In the genomic region with DNA sequence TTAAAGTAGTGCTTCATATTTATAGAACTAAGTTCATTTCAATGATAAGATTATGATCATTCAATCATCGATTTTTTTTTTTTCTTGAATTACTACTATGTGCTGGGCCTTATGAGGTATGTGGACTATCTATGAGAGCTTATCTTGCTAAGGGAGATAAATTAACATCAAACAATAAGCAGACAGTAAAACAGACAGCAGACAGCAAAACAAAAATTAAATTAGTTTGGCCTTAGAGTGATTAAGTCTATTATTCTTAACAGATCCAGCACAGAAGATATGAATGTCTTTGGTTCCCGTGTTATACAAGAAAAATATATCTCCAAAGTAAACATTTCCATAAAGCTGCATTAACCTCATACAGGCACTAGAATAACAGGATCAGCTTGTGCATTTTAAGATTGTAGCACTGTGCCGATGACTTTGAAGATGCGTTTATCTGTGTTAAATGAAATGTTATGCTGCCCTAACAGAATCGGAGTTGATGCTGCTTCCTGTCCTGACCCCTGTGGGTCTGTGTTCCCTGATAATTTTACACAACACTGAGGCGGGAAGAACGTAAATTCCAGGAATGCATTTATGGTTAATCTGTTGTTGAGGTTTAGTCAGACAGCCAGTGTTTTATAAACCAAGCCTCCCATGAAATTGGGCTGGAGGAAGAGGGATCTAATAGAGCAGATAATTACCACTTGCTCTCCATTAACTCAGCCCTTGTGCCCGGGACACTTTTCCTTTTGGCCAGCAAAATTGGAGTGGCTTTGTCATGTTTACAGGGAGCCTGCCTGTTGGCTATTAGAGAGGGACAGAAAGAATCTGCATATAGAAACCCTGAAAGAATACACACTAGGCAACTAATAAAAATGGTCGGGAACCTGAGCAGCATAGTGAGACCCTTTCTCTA, we compare ENCODE assay signal across 1 cellular context.
TF ChIP-seq lines count a peak whose summit lies in the region.

No MANE protein-coding gene starts in this region.

TF ChIP-seq in GM23338, 12 proteins besides CTCF, POLR2A, EP300 and RAD21 (continued from another document):
- TF ChIP-seq, protein P1, sequence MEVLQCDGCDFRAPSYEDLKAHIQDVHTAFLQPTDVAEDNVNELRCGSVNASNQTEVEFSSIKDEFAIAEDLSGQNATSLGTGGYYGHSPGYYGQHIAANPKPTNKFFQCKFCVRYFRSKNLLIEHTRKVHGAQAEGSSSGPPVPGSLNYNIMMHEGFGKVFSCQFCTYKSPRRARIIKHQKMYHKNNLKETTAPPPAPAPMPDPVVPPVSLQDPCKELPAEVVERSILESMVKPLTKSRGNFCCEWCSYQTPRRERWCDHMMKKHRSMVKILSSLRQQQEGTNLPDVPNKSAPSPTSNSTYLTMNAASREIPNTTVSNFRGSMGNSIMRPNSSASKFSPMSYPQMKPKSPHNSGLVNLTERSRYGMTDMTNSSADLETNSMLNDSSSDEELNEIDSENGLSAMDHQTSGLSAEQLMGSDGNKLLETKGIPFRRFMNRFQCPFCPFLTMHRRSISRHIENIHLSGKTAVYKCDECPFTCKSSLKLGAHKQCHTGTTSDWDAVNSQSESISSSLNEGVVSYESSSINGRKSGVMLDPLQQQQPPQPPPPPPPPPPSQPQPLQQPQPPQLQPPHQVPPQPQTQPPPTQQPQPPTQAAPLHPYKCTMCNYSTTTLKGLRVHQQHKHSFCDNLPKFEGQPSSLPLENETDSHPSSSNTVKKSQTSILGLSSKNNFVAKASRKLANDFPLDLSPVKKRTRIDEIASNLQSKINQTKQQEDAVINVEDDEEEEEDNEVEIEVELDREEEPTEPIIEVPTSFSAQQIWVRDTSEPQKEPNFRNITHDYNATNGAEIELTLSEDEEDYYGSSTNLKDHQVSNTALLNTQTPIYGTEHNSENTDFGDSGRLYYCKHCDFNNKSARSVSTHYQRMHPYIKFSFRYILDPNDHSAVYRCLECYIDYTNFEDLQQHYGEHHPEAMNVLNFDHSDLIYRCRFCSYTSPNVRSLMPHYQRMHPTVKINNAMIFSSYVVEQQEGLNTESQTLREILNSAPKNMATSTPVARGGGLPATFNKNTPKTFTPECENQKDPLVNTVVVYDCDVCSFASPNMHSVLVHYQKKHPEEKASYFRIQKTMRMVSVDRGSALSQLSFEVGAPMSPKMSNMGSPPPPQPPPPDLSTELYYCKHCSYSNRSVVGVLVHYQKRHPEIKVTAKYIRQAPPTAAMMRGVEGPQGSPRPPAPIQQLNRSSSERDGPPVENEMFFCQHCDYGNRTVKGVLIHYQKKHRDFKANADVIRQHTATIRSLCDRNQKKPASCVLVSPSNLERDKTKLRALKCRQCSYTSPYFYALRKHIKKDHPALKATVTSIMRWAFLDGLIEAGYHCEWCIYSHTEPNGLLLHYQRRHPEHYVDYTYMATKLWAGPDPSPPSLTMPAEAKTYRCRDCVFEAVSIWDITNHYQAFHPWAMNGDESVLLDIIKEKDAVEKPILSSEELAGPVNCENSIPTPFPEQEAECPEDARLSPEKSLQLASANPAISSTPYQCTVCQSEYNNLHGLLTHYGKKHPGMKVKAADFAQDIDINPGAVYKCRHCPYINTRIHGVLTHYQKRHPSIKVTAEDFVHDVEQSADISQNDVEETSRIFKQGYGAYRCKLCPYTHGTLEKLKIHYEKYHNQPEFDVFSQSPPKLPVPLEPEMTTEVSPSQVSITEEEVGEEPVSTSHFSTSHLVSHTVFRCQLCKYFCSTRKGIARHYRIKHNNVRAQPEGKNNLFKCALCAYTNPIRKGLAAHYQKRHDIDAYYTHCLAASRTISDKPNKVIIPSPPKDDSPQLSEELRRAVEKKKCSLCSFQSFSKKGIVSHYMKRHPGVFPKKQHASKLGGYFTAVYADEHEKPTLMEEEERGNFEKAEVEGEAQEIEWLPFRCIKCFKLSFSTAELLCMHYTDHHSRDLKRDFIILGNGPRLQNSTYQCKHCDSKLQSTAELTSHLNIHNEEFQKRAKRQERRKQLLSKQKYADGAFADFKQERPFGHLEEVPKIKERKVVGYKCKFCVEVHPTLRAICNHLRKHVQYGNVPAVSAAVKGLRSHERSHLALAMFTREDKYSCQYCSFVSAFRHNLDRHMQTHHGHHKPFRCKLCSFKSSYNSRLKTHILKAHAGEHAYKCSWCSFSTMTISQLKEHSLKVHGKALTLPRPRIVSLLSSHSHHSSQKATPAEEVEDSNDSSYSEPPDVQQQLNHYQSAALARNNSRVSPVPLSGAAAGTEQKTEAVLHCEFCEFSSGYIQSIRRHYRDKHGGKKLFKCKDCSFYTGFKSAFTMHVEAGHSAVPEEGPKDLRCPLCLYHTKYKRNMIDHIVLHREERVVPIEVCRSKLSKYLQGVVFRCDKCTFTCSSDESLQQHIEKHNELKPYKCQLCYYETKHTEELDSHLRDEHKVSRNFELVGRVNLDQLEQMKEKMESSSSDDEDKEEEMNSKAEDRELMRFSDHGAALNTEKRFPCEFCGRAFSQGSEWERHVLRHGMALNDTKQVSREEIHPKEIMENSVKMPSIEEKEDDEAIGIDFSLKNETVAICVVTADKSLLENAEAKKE (CRISPR knock-in tag; IDR thresholded peaks at IDR 0.05): no peak
- no peak for TF ChIP-seq CREB1 (CRISPR knock-in tag; IDR thresholded peaks at IDR 0.05; ENCODE audit: low read depth)
